In genomic region chr5:168750926-168751325, GRCh38 we compare ENCODE assay signal across 22 cellular contexts.
DNase-seq lines count a peak whose midpoint lies in the region; ATAC-seq, FAIRE-seq and TF ChIP-seq lines count a peak whose summit lies in the region.
"Had no signal": no experiment of that assay in that cellular context is flagged by ENCODE, and none has a peak within 500 bp of the region (broad histone marks: within the 10 kb centered on the region; RNA-seq: fewer than 3 reads in every experiment).

No MANE protein-coding gene starts in this region.

- no peak for TF ChIP-seq POLR2A in spleen (IDR thresholded peaks at IDR 0.05)

- H3K4me1 ChIP-seq in spleen (no peaks in the 10 kb centered on the region), small intestine (ENCODE audit: control insufficient read depth in 2 of 2, insufficient read depth in 1 of 2, low read depth in 1 of 2, low read length in 1 of 2) (no peaks in the 10 kb centered on the region)

- H3K27ac ChIP-seq in spleen (no peak overlapping the region), small intestine (ENCODE audit: low read depth in 1 of 2, low read length in 1 of 2) (no peak overlapping the region)
- H3K27ac ChIP-seq: HL-60 had no signal

- H3K27me3 ChIP-seq in spleen (replicated peaks in 1 of 7) (peaks cover 0 to 9% (median 0%) of the 10 kb centered on the region in 7 donors), small intestine (ENCODE audit: control insufficient read depth in 2 of 2, insufficient read depth in 2 of 2, low read length in 2 of 2) (no peaks in the 10 kb centered on the region)
- H3K27me3 ChIP-seq: BE2C had no signal

- ATAC-seq in HG03025 (IDR thresholded peaks at IDR 0.05; ENCODE audit: low FRiP score, unreplicated experiment) (no peak), GM18498 (IDR thresholded peaks at IDR 0.05; ENCODE audit: unreplicated experiment) (no peak)
- ATAC-seq: GM12878, GM23338 had no signal

- DNase-seq in activated CD8-positive, alpha-beta memory T cell treated with anti-CD3 and anti-CD28 coated beads, Interleukin-2, amount 50 U/mL, for 48 hours = peak; percentile 2
- DNase-seq in islet precursor cell = peak; percentile 36
- peak; percentile 47 for DNase-seq in spleen
- no peak for DNase-seq in small intestine
- DNase-seq: ACHN; BE2C; C1 segment of cervical spinal cord; CD4-positive, CD25-positive, alpha-beta regulatory T cell; CD8-positive, alpha-beta memory T cell; COR-L47; DMS 273 treated with DMSO at 0.1 percent for 48 hours; DMS53; DND-41; EL; HCEC 1CT had no signal

- no peaks in the 10 kb centered on the region for H3K9me3 ChIP-seq in spleen
- H3K9me3 ChIP-seq in small intestine (ENCODE audit: control insufficient read depth, low read depth) = no peaks in the 10 kb centered on the region
- H3K9me3 ChIP-seq: BE2C had no signal

- intact Hi-C loops in spleen (cut with DNase I; ENCODE audit: low total_unique reads) = no loop called here

- no peak for TF ChIP-seq CTCF in spleen (IDR thresholded peaks at IDR 0.05 in 8 of 11, conservative IDR thresholded peaks at IDR 0.05 in 3 of 11)

- WGBS in spleen, 5 donors = 72 to 85% (median 79%) methylated on average over 6 of the region's 6 CpGs
- 56 to 78% (median 59%) methylated on average over 6 of the region's 6 CpGs for WGBS in small intestine, 3 donors

- H3K36me3 ChIP-seq in spleen (no peaks in the 10 kb centered on the region), small intestine (ENCODE audit: control insufficient read depth in 2 of 2, insufficient read depth in 2 of 2, low read length in 2 of 2) (no peaks in the 10 kb centered on the region)

- H3K4me3 ChIP-seq in spleen = no peak overlapping the region
- H3K4me3 ChIP-seq in small intestine (ENCODE audit: low read depth in 1 of 2, low read length in 2 of 2) = no peak overlapping the region
- H3K4me3 ChIP-seq: GM12878, GM23338 had no signal

- no peak for FAIRE-seq in small intestine (lab: Jason Lieb, UNC)
- FAIRE-seq: A204.1, GM12878, H54 had no signal
